In genomic region chr18:12543697-12544096, GRCh38 we compare ENCODE assay signal across 28 cellular contexts.
DNase-seq lines count a peak whose midpoint lies in the region; ATAC-seq and TF ChIP-seq lines count a peak whose summit lies in the region.
"Had no signal": no experiment of that assay in that cellular context is flagged by ENCODE, and none has a peak within 500 bp of the region (broad histone marks: within the 10 kb centered on the region; RNA-seq: fewer than 3 reads in every experiment).

No MANE protein-coding gene starts in this region.

- no peak overlapping the region for H3K4me3 Mint-ChIP-seq in activated T-cell treated with anti-CD3 and anti-CD28 coated beads, Interleukin-2, amount 50 U/mL, for 72 hours
- H3K4me3 Mint-ChIP-seq in activated T-cell treated with anti-CD3 and anti-CD28 coated beads, Interleukin-2, amount 50 U/mL, for 24 hours: no peak overlapping the region
- H3K4me3 Mint-ChIP-seq: activated T-cell treated with anti-CD3 and anti-CD28 coated beads, Interleukin-2, amount 50 U/mL, for 4 hours; T-helper 1 cell treated with Interleukin-12 subunit alpha and Interleukin-12 subunit beta and Interleukin-4 antibody, amounts not matched to agents 30 μg/mL and 1 μg/mL, for 36 hours had no signal

- CTCF ChIA-PET in A673 (lab: Charles Lee): no interaction called here

- H3K27me3 Mint-ChIP-seq in activated T-cell treated with anti-CD3 and anti-CD28 coated beads, Interleukin-2, amount 50 U/mL, for 72 hours (ENCODE audit: low read depth): no peaks in the 10 kb centered on the region
- no peaks in the 10 kb centered on the region for H3K27me3 Mint-ChIP-seq in activated T-cell treated with anti-CD3 and anti-CD28 coated beads, Interleukin-2, amount 50 U/mL, for 24 hours

- peaks cover 7 to 8% of the 10 kb centered on the region in 2 donors for H3K36me3 Mint-ChIP-seq in activated T-cell treated with anti-CD3 and anti-CD28 coated beads, Interleukin-2, amount 50 U/mL, for 72 hours (ENCODE audit: insufficient read depth in 2 of 2)
- H3K36me3 Mint-ChIP-seq in activated T-cell treated with anti-CD3 and anti-CD28 coated beads, Interleukin-2, amount 50 U/mL, for 24 hours (ENCODE audit: low read depth): peaks cover 1% of the 10 kb centered on the region

- POLR2A ChIA-PET in A673 (lab: Charles Lee; ENCODE audit: low non-redundant PET): no interaction called here

- H3K9me3 Mint-ChIP-seq in activated T-cell treated with anti-CD3 and anti-CD28 coated beads, Interleukin-2, amount 50 U/mL, for 72 hours: peaks cover 1 to 8% of the 10 kb centered on the region in 2 donors
- H3K9me3 Mint-ChIP-seq in activated T-cell treated with anti-CD3 and anti-CD28 coated beads, Interleukin-2, amount 50 U/mL, for 24 hours: peaks cover 11% of the 10 kb centered on the region

- no peaks in the 10 kb centered on the region for H3K4me1 ChIP-seq in adipocyte (ENCODE audit: control insufficient read depth, insufficient read depth, low read length)
- no peaks in the 10 kb centered on the region for H3K4me1 ChIP-seq in A673 (ENCODE audit: insufficient read depth, low read length, poor library complexity, severe bottlenecking)
- H3K4me1 ChIP-seq: heart right ventricle, prostate gland, sigmoid colon, stomach, transverse colon had no signal

- no TSS peak for BruUV-seq in A673 (replicated peaks; lab: Mats Ljungman, UMichigan)

- DNase-seq in activated T-cell treated with anti-CD3 and anti-CD28 coated beads, Interleukin-2, amount 50 U/mL, for 72 hours: no peak
- no peak for DNase-seq in activated T-cell treated with anti-CD3 and anti-CD28 coated beads, Interleukin-2, amount 50 U/mL, for 24 hours
- DNase-seq in adipocyte (ENCODE audit: low read depth) (peak; percentile 4), fibroblast of mammary gland (ENCODE audit: low read depth) (peak; percentile 35), NCI-H1092 treated with DMSO at 0.1 percent for 48 hours (lab: John Stamatoyannopoulos, UW) (no peak), DMS53 treated with DMSO at 0.1 percent for 48 hours (lab: John Stamatoyannopoulos, UW; ENCODE audit: unreplicated experiment) (no peak), A673 (ENCODE audit: low spot score) (no peak), NCI-H2107 (lab: John Stamatoyannopoulos, UW) (no peak)
- DNase-seq: 8988T; activated naive CD4-positive, alpha-beta T cell treated with Interleukin-2 at 50 U/mL for 16 hours; activated T-cell treated with anti-CD3 and anti-CD28 coated beads, Interleukin-2, amount 50 U/mL, for 4 hours; central memory CD4-positive, alpha-beta T cell; DMS79; dorsolateral prefrontal cortex; heart right ventricle; left colon; mesenchymal stem cell; MM.1S; NCI-H1694; sigmoid colon; stimulated activated CD4-positive, alpha-beta T cell treated with anti-CD3 and anti-CD28 coated beads, Interleukin-15, amount 100 ng/mL, for 24 hours; stomach; transverse colon had no signal

- peak overlapping the region; percentile 57 for H3K27ac Mint-ChIP-seq in activated T-cell treated with anti-CD3 and anti-CD28 coated beads, Interleukin-2, amount 50 U/mL, for 72 hours
- no peak overlapping the region for H3K27ac Mint-ChIP-seq in activated T-cell treated with anti-CD3 and anti-CD28 coated beads, Interleukin-2, amount 50 U/mL, for 24 hours
- H3K27ac Mint-ChIP-seq: T-helper 1 cell treated with Interleukin-12 subunit alpha and Interleukin-12 subunit beta and Interleukin-4 antibody, amounts not matched to agents 30 μg/mL and 1 μg/mL, for 36 hours had no signal

- intact Hi-C loops in A673 (cut with micrococcal nuclease; ENCODE audit: unreplicated experiment): loop anchor here (5.0 kb wide), 1 partner anchor 109 kb away; no protein-coding TSS in a partner anchor

- H3K27ac ChIP-seq in A673 (ENCODE audit: low read depth, low read length, poor library complexity, severe bottlenecking): no peak overlapping the region
- H3K27ac ChIP-seq: dorsolateral prefrontal cortex, heart right ventricle, HL-60, prostate gland, RWPE1, sigmoid colon, stomach, transverse colon had no signal

- H3K9me3 ChIP-seq in adipocyte (ENCODE audit: control insufficient read depth, low read length) (peaks cover 18% of the 10 kb centered on the region), A673 (ENCODE audit: low read depth, low read length, poor library complexity, severe bottlenecking) (no peaks in the 10 kb centered on the region)
- H3K9me3 ChIP-seq: prostate gland had no signal

- ATAC-seq in activated T-cell treated with anti-CD3 and anti-CD28 coated beads, Interleukin-2, amount 50 U/mL, for 72 hours (replicated peaks in 1 of 2): peak; percentile 18 to 25
- ATAC-seq: activated T-cell treated with anti-CD3 and anti-CD28 coated beads, Interleukin-2, amount 50 U/mL, for 4 hours; heart right ventricle; HepG2; left colon had no signal

- H3K4me1 Mint-ChIP-seq in activated T-cell treated with anti-CD3 and anti-CD28 coated beads, Interleukin-2, amount 50 U/mL, for 72 hours (ENCODE audit: low read depth): peaks cover 13% of the 10 kb centered on the region
- H3K4me1 Mint-ChIP-seq in activated T-cell treated with anti-CD3 and anti-CD28 coated beads, Interleukin-2, amount 50 U/mL, for 24 hours (ENCODE audit: low read depth): peaks cover 3% of the 10 kb centered on the region

- no peak overlapping the region for H3K4me3 ChIP-seq in adipocyte (ENCODE audit: low read length)
- H3K4me3 ChIP-seq in fibroblast of mammary gland (ENCODE audit: control insufficient read depth, low read depth, low read length): no peak overlapping the region
- no peak overlapping the region for H3K4me3 ChIP-seq in A673 (ENCODE audit: low read depth, low read length, poor library complexity, severe bottlenecking)
- H3K4me3 ChIP-seq: dorsolateral prefrontal cortex, heart right ventricle, prostate gland, sigmoid colon, stomach, transverse colon had no signal

- H3K36me3 ChIP-seq in adipocyte (ENCODE audit: control insufficient read depth, insufficient read depth, low read length, severe bottlenecking): peaks cover 4% of the 10 kb centered on the region
- no peaks in the 10 kb centered on the region for H3K36me3 ChIP-seq in A673 (ENCODE audit: insufficient read depth, low read length, poor library complexity, severe bottlenecking)
- H3K36me3 ChIP-seq: prostate gland, transverse colon had no signal

- no peaks in the 10 kb centered on the region for H3K27me3 ChIP-seq in adipocyte (replicated peaks; ENCODE audit: control insufficient read depth, insufficient read depth, low read length)
- no peaks in the 10 kb centered on the region for H3K27me3 ChIP-seq in A673 (replicated peaks; ENCODE audit: insufficient read depth, low read depth, low read length, poor library complexity)
- H3K27me3 ChIP-seq: dorsolateral prefrontal cortex, heart right ventricle, sigmoid colon, stomach, transverse colon had no signal

- TF ChIP-seq CTCF in fibroblast of mammary gland (conservative IDR thresholded peaks at IDR 0.05; ENCODE audit: control insufficient read depth, insufficient read depth, low read depth, low read length) (no peak), A673 (conservative IDR thresholded peaks at IDR 0.05; ENCODE audit: low read depth, low read length) (no peak)

- no peak overlapping the region for H3K9ac ChIP-seq in adipocyte (ENCODE audit: low read length)

Comparison
In these comparisons a context has a peak if more than half of its experiments do, and no peak if none do; other contexts are left out.
1. DNase-seq: peak in adipocyte (single experiment) and fibroblast of mammary gland (single experiment); none in activated T-cell treated with anti-CD3 and anti-CD28 coated beads, Interleukin-2, amount 50 U/mL, for 72 hours (0 of 2), activated T-cell treated with anti-CD3 and anti-CD28 coated beads, Interleukin-2, amount 50 U/mL, for 24 hours (single experiment), NCI-H1092 treated with DMSO at 0.1 percent for 48 hours (single experiment), DMS53 treated with DMSO at 0.1 percent for 48 hours (single experiment), A673 (single experiment) and NCI-H2107 (single experiment).